In the genomic region with DNA sequence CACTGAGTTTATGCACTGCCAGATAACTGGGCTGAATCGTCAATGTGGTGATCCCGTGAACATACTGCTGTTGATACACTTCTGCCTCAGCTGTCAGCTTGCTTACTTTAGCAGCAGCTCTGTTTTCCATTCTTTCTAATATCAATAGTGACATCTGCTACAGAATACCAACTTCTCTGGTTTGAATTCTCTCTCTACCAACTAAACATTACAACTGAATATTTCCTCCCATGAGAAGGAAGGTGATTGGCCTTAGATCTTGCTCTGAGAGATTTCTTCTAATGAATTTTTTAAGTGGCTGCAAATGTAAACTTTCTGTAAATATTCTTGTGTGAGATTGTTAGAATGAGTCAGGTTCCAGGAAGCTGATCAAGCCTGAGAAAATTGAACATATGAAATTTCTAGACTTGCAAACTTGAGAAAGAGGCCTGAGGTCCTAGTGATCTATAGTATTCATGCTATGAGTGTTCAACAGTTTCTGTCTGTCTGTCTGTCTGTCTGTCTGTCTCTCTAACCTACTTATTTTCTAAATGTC, we compare ENCODE assay signal across 16 cellular contexts.
DNase-seq lines count a peak whose midpoint lies in the region; ATAC-seq, FAIRE-seq and TF ChIP-seq lines count a peak whose summit lies in the region.
"Had no signal": no experiment of that assay in that cellular context is flagged by ENCODE, and none has a peak within 500 bp of the region (broad histone marks: within the 10 kb centered on the region; RNA-seq: fewer than 3 reads in every experiment).

No MANE protein-coding gene starts in this region.

- no peak for TF ChIP-seq POLR2A in H54 (IDR thresholded peaks at IDR 0.05; ENCODE audit: low read depth, low read length)

- H3K27ac Mint-ChIP-seq in chondrocyte (ENCODE audit: unreplicated experiment) (peak overlapping the region; percentile 72), WTC11 (no peak overlapping the region)
- H3K27ac Mint-ChIP-seq: activated B cell treated with CpG ODN at 0.5 μM for 24 hours, brain had no signal

- POLR2A ChIA-PET in WTC11 (lab: Charles Lee), result no interaction called here

- H4K20me1 ChIP-seq in osteoblast (ENCODE audit: insufficient read depth, low read length), result no peaks in the 10 kb centered on the region

- no peaks in the 10 kb centered on the region for H3K36me3 ChIP-seq in osteoblast (ENCODE audit: insufficient read depth, low read length)
- H3K36me3 ChIP-seq: lower lobe of right lung, tibial artery had no signal

- TF ChIP-seq CTCF in chondrocyte (IDR thresholded peaks at IDR 0.05) (no peak), osteoblast (IDR thresholded peaks at IDR 0.05; ENCODE audit: extremely low read depth, low read depth, low read length) (no peak), WTC11 (IDR thresholded peaks at IDR 0.05) (no peak)

- no peak for FAIRE-seq in H54 (lab: Jason Lieb, UNC)
- FAIRE-seq: endometrium, K562 had no signal

- CTCF ChIA-PET in WTC11 (lab: Charles Lee), result no interaction called here

- H3K9me3 Mint-ChIP-seq in chondrocyte (ENCODE audit: low read depth) (no peaks in the 10 kb centered on the region), WTC11 (no peaks in the 10 kb centered on the region)
- H3K9me3 Mint-ChIP-seq: activated B cell treated with CpG ODN at 0.5 μM for 24 hours, brain had no signal

- DNase-seq in NCI-H345 (lab: John Stamatoyannopoulos, UW) (peak; percentile 30), NCI-H345 treated with DMSO at 0.1 percent for 48 hours (lab: John Stamatoyannopoulos, UW; ENCODE audit: unreplicated experiment) (no peak), M059J (ENCODE audit: low read depth) (peak; percentile 22), chondrocyte (ENCODE audit: low spot score) (no peak), osteoblast (ENCODE audit: insufficient read length, low spot score, missing footprints) (peak; percentile 48), H54 (ENCODE audit: insufficient read length, low spot score) (no peak), WTC11 (ENCODE audit: low spot score) (no peak), GF-D8 (lab: John Stamatoyannopoulos, UW) (no peak)
- DNase-seq: activated B cell treated with CpG ODN at 0.5 μM for 24 hours; COR-L47; lower lobe of right lung; stimulated activated CD4-positive, alpha-beta T cell treated with anti-CD3 and anti-CD28 coated beads, Interleukin-12 subunit alpha, Interleukin-12 subunit beta, amount 100 ng/mL, for 4 hours; tibial artery had no signal

- H3K4me3 ChIP-seq in osteoblast (ENCODE audit: insufficient read depth, low read length), result no peak overlapping the region
- H3K4me3 ChIP-seq: K562, lower lobe of right lung, tibial artery had no signal

- no peak overlapping the region for H3K4me3 Mint-ChIP-seq in chondrocyte (ENCODE audit: unreplicated experiment)
- H3K4me3 Mint-ChIP-seq in WTC11, result no peak overlapping the region
- H3K4me3 Mint-ChIP-seq: activated B cell treated with CpG ODN at 0.5 μM for 24 hours, brain had no signal

- H3K36me3 Mint-ChIP-seq in chondrocyte (ENCODE audit: low read depth) (no peaks in the 10 kb centered on the region), WTC11 (no peaks in the 10 kb centered on the region)
- H3K36me3 Mint-ChIP-seq: brain had no signal

- ATAC-seq in WTC11, result no peak
- ATAC-seq: K562, lower lobe of right lung had no signal

- H3K4me1 ChIP-seq in osteoblast (ENCODE audit: insufficient read depth, low read length), result peaks cover 46% of the 10 kb centered on the region

- no peaks in the 10 kb centered on the region for H3K9me3 ChIP-seq in osteoblast (ENCODE audit: low read depth, low read length)
- H3K9me3 ChIP-seq: lower lobe of right lung, tibial artery had no signal

- no peaks in the 10 kb centered on the region for H3K27me3 Mint-ChIP-seq in chondrocyte (ENCODE audit: low read depth)
- H3K27me3 Mint-ChIP-seq in WTC11 (ENCODE audit: low read depth), result no peaks in the 10 kb centered on the region
- H3K27me3 Mint-ChIP-seq: activated B cell treated with CpG ODN at 0.5 μM for 24 hours, brain had no signal

- no peaks in the 10 kb centered on the region for H3K79me2 ChIP-seq in osteoblast (ENCODE audit: insufficient read depth, low read length)

- H3K4me1 Mint-ChIP-seq in chondrocyte (ENCODE audit: low read depth) (peaks cover 84% of the 10 kb centered on the region), WTC11 (peaks cover 9% of the 10 kb centered on the region)
- H3K4me1 Mint-ChIP-seq: brain had no signal

- H2AFZ ChIP-seq in osteoblast (ENCODE audit: low read length), result peak overlapping the region; percentile 36

- H3K27me3 ChIP-seq in osteoblast (ENCODE audit: insufficient read depth, low read length), result no peaks in the 10 kb centered on the region
- H3K27me3 ChIP-seq: tibial artery had no signal

- no peak overlapping the region for H3K4me2 ChIP-seq in osteoblast (ENCODE audit: insufficient read depth, low read length)

- H3K27ac ChIP-seq in osteoblast (ENCODE audit: low read depth, low read length), result peak overlapping the region; percentile 35
- H3K27ac ChIP-seq: lower lobe of right lung, tibial artery had no signal

TF ChIP-seq in WTC11, 78 proteins besides CTCF, POLR2A, EP300 and RAD21:
- TF ChIP-seq CREB1 (CRISPR knock-in tag; IDR thresholded peaks at IDR 0.05), result no peak
- no peak for TF ChIP-seq FOXK1 (CRISPR knock-in tag; IDR thresholded peaks at IDR 0.05)

Comparison
In these comparisons a context has a peak if more than half of its experiments do, and no peak if none do; other contexts are left out.
1. DNase-seq: peak in NCI-H345 (single experiment), M059J (single experiment) and osteoblast (single experiment); none in NCI-H345 treated with DMSO at 0.1 percent for 48 hours (single experiment), chondrocyte (single experiment), H54 (single experiment), WTC11 (single experiment) and GF-D8 (single experiment).